In the genomic region with DNA sequence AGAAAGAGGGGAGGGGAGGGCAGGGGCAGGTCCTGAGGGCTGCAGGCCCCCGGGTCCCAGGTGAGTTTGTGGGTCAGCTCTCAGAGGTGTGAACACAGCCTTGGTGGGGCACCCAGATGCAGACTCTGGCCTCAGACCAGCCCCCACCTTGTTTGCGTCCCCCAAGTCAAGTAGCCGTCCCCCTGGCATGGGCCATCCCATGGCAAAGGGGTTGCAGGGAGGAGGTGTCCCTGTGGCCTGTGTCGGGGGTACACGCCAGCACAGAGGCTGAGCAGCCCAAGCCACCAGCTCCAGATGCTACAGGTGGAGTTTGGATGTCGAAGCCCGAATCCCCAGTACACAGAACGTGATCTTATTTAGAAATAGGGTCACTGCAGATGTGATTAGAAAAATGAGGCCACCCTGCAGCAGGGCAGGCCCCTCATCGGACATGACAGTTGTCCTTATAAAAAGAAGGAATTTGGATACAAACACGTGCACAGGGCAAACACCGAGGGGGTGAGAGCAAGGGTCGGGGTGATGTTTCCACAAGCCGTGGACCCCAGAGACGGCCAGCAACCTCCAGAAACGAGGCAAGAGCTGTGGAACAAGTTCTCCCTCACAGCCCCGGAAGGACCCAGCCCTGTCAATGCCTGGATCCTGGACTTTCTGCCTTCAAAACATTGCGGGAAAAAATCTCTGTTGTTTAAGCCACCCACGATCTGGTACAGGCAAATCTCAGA, we compare ENCODE assay signal across 24 cellular contexts.
A peak's percentile ranks its signal among the peaks of the same experiment; 100 is the strongest.
DNase-seq lines count a peak whose midpoint lies in the region; ATAC-seq and TF ChIP-seq lines count a peak whose summit lies in the region.
"Had no signal": no experiment of that assay in that cellular context is flagged by ENCODE, and none has a peak within 500 bp of the region (broad histone marks: within the 10 kb centered on the region; RNA-seq: fewer than 3 reads in every experiment).

No MANE protein-coding gene starts in this region.

- intact Hi-C loops in ascending aorta (cut with DNase I): no loop called here
- intact Hi-C loops in sciatic nerve (cut with DNase I): no loop called here

- no peaks in the 10 kb centered on the region for H3K27me3 Mint-ChIP-seq in activated naive CD4-positive, alpha-beta T cell treated with anti-CD3 and anti-CD28 coated beads, Interleukin-2, amount 10 ng/mL, durations not matched to agents 7 days and 5 days
- H3K27me3 Mint-ChIP-seq: brain had no signal

- no peak for TF ChIP-seq CTCF in ascending aorta (IDR thresholded peaks at IDR 0.05)

- no peak overlapping the region for H3K4me3 ChIP-seq in ascending aorta
- H3K4me3 ChIP-seq: neural progenitor cell, psoas muscle, testis, vagina had no signal

- H3K4me1 Mint-ChIP-seq in activated naive CD4-positive, alpha-beta T cell treated with anti-CD3 and anti-CD28 coated beads, Interleukin-2, amount 10 ng/mL, durations not matched to agents 7 days and 5 days: no peaks in the 10 kb centered on the region

- H3K4me1 ChIP-seq in ascending aorta: peaks cover 0 to 7% of the 10 kb centered on the region in 2 donors

- no peaks in the 10 kb centered on the region for H3K9me3 Mint-ChIP-seq in activated naive CD4-positive, alpha-beta T cell treated with anti-CD3 and anti-CD28 coated beads, Interleukin-2, amount 10 ng/mL, durations not matched to agents 7 days and 5 days

- H3K4me3 Mint-ChIP-seq in activated naive CD4-positive, alpha-beta T cell treated with anti-CD3 and anti-CD28 coated beads, Interleukin-2, amount 10 ng/mL, durations not matched to agents 7 days and 5 days: no peak overlapping the region
- H3K4me3 Mint-ChIP-seq: brain, neural progenitor cell had no signal

- H3K36me3 ChIP-seq in ascending aorta: no peaks in the 10 kb centered on the region
- H3K36me3 ChIP-seq: neural progenitor cell, vagina had no signal

- no peak overlapping the region for H3K27ac ChIP-seq in ascending aorta
- H3K27ac ChIP-seq: HL-60, neural progenitor cell, psoas muscle, testis, vagina had no signal

- DNase-seq in activated naive CD4-positive, alpha-beta T cell treated with anti-CD3 and anti-CD28 coated beads, Interleukin-2, amount 50 U/mL, for 16 hours: peak; percentile 9
- no peak for DNase-seq in activated naive CD4-positive, alpha-beta T cell treated with anti-CD3 and anti-CD28 coated beads, Interleukin-2, amount 10 ng/mL, durations not matched to agents 7 days and 5 days
- peak; percentile 7 to 40 for DNase-seq in ascending aorta (ENCODE audit: low spot score in 2 of 2)
- DNase-seq in islet precursor cell: peak; percentile 35
- peak; percentile 49 for DNase-seq in sciatic nerve (ENCODE audit: low spot score)
- DNase-seq in hippocampal formation (lab: John Stamatoyannopoulos, UW): no peak
- DNase-seq in mucosa of gallbladder (ENCODE audit: low spot score): no peak
- DNase-seq: activated CD4-positive, alpha-beta T cell treated with anti-CD3 and anti-CD28 coated beads for 48 hours; C1 segment of cervical spinal cord; Calu3; DND-41; effector CD8-positive, alpha-beta T cell; glutamatergic neuron; kidney; NCI-H1436 treated with DMSO at 0.1 percent for 48 hours; NCI-H446 treated with DMSO at 0.1 percent for 48 hours; psoas muscle; stimulated activated naive CD4-positive, alpha-beta T cell treated with Interleukin-2 at 50 U/mL for 16 hours; testis had no signal

- H3K9me3 ChIP-seq in ascending aorta: no peaks in the 10 kb centered on the region
- H3K9me3 ChIP-seq: psoas muscle, testis, vagina had no signal

- no peak overlapping the region for H3K27ac Mint-ChIP-seq in activated naive CD4-positive, alpha-beta T cell treated with anti-CD3 and anti-CD28 coated beads, Interleukin-2, amount 10 ng/mL, durations not matched to agents 7 days and 5 days
- H3K27ac Mint-ChIP-seq: neural progenitor cell had no signal

- no peak for ATAC-seq in sciatic nerve
- ATAC-seq in HG03571 (IDR thresholded peaks at IDR 0.05; ENCODE audit: unreplicated experiment): no peak
- ATAC-seq: psoas muscle had no signal

- H3K36me3 Mint-ChIP-seq in activated naive CD4-positive, alpha-beta T cell treated with anti-CD3 and anti-CD28 coated beads, Interleukin-2, amount 10 ng/mL, durations not matched to agents 7 days and 5 days: no peaks in the 10 kb centered on the region
- H3K36me3 Mint-ChIP-seq: brain, neural progenitor cell had no signal

- H3K27me3 ChIP-seq in ascending aorta: no peaks in the 10 kb centered on the region
- H3K27me3 ChIP-seq: neural progenitor cell, testis, vagina had no signal

- CTCF ChIA-PET in activated naive CD4-positive, alpha-beta T cell treated with anti-CD3 and anti-CD28 coated beads, Interleukin-2, amount 10 ng/mL, durations not matched to agents 7 days and 5 days (lab: Charles Lee): no interaction called here

Comparison
In these comparisons a context has a peak if more than half of its experiments do, and no peak if none do; other contexts are left out.
1. DNase-seq: peak in activated naive CD4-positive, alpha-beta T cell treated with anti-CD3 and anti-CD28 coated beads, Interleukin-2, amount 50 U/mL, for 16 hours (single experiment), ascending aorta (2 of 2), islet precursor cell (single experiment) and sciatic nerve (single experiment); none in activated naive CD4-positive, alpha-beta T cell treated with anti-CD3 and anti-CD28 coated beads, Interleukin-2, amount 10 ng/mL, durations not matched to agents 7 days and 5 days (single experiment), hippocampal formation (0 of 2) and mucosa of gallbladder (single experiment).